In genomic region chr12:115243933-115244628, GRCh38 we compare ENCODE assay signal across 2 cellular contexts.
TF ChIP-seq lines count a peak whose summit lies in the region.

No MANE protein-coding gene starts in this region.

TF ChIP-seq in HepG2, 621 proteins besides CTCF, POLR2A, EP300 and RAD21:
- TF ChIP-seq PCBP2 (optimal IDR thresholded peaks at IDR 0.05; ENCODE audit: low read depth, low read length, poor library complexity, severe bottlenecking) = peak; percentile 85
- no peak for TF ChIP-seq ZNF616 (CRISPR knock-in tag; IDR thresholded peaks at IDR 0.05; ENCODE audit: low read depth)
- TF ChIP-seq MBD4 (IDR thresholded peaks at IDR 0.05; ENCODE audit: borderline replicate concordance, low read length) = no peak

TF ChIP-seq in H1, 55 proteins besides CTCF, POLR2A, EP300 and RAD21:
- TF ChIP-seq CEBPB (IDR thresholded peaks at IDR 0.05; ENCODE audit: low read depth, low read length) = no peak
- TF ChIP-seq BRCA1 (IDR thresholded peaks at IDR 0.05; ENCODE audit: low read depth, low read length) = no peak
- no peak for TF ChIP-seq TBP (IDR thresholded peaks at IDR 0.05; ENCODE audit: low read depth, low read length)
- no peak for TF ChIP-seq GABPA (IDR thresholded peaks at IDR 0.05; ENCODE audit: borderline replicate concordance, insufficient read depth, low read length)
- TF ChIP-seq CREB1 (IDR thresholded peaks at IDR 0.05) = no peak
